In genomic region chr3:77038928-77039605, GRCh38 we compare ENCODE assay signal across 7 cellular contexts. TPM values are rescaled to one million over a fixed set of nuclear protein-coding genes. Genes with fewer than 3 reads are reported as not detected.
DNase-seq lines count a peak whose midpoint lies in the region; ATAC-seq lines count a peak whose summit lies in the region.

No MANE protein-coding gene starts in this region.

- H3K36me3 Mint-ChIP-seq in CD8-positive, alpha-beta memory T cell: no peaks in the 10 kb centered on the region
- H3K36me3 Mint-ChIP-seq in activated CD4-positive, alpha-beta T cell treated with anti-CD3 and anti-CD28 coated beads for 36 hours (ENCODE audit: low read depth): no peaks in the 10 kb centered on the region

- peaks cover 0 to 2% (median 0%) of the 10 kb centered on the region in 3 donors for H3K4me1 Mint-ChIP-seq in CD8-positive, alpha-beta memory T cell
- H3K4me1 Mint-ChIP-seq in activated CD4-positive, alpha-beta T cell treated with anti-CD3 and anti-CD28 coated beads for 36 hours: peaks cover 2% of the 10 kb centered on the region

- peaks cover 5 to 19% (median 9%) of the 10 kb centered on the region in 5 donors for H3K9me3 Mint-ChIP-seq in CD8-positive, alpha-beta memory T cell
- peaks cover 3% of the 10 kb centered on the region for H3K9me3 Mint-ChIP-seq in activated CD4-positive, alpha-beta T cell treated with anti-CD3 and anti-CD28 coated beads for 36 hours (ENCODE audit: low read depth)

- peaks cover 27% of the 10 kb centered on the region for H3K27me3 ChIP-seq in HUES64 (ENCODE audit: insufficient read depth, low read length)
- peaks cover 13 to 32% (median 19%) of the 10 kb centered on the region in 5 donors for H3K27me3 ChIP-seq in subcutaneous abdominal adipose tissue (ENCODE audit: control insufficient read depth in 5 of 5, insufficient read depth in 4 of 5, low read length in 5 of 5)
- H3K27me3 ChIP-seq in CD8-positive, alpha-beta memory T cell (ENCODE audit: insufficient read depth, low read length, poor library complexity, severe bottlenecking): no peaks in the 10 kb centered on the region

- H3K9me3 ChIP-seq in HUES64 (ENCODE audit: insufficient read depth, low read depth, low read length) (no peaks in the 10 kb centered on the region), subcutaneous abdominal adipose tissue (ENCODE audit: control insufficient read depth in 5 of 5, low read length in 5 of 5) (no peaks in the 10 kb centered on the region)
- no peaks in the 10 kb centered on the region for H3K9me3 ChIP-seq in CD8-positive, alpha-beta memory T cell (ENCODE audit: low read length)

- H3K36me3 ChIP-seq in HUES64 (ENCODE audit: insufficient read depth, low read length) (no peaks in the 10 kb centered on the region), subcutaneous abdominal adipose tissue (ENCODE audit: control insufficient read depth in 5 of 5, insufficient read depth in 5 of 5, low read length in 5 of 5) (no peaks in the 10 kb centered on the region)
- no peaks in the 10 kb centered on the region for H3K36me3 ChIP-seq in CD8-positive, alpha-beta memory T cell (ENCODE audit: insufficient read depth, low read length)

- DNase-seq in astrocyte of the hippocampus (ENCODE audit: low read depth, low spot score) (peak; percentile 64), iPS-NIHi7 (ENCODE audit: extremely low spot score) (peak; percentile 12)
- DNase-seq in CD8-positive, alpha-beta memory T cell: no peak
- DNase-seq in activated CD4-positive, alpha-beta T cell treated with anti-CD3 and anti-CD28 coated beads for 36 hours: no peak

- H3K9ac ChIP-seq in HUES64 (ENCODE audit: low read depth, low read length) (peak overlapping the region; percentile 39), subcutaneous abdominal adipose tissue (ENCODE audit: low read length in 5 of 5) (peak overlapping the region in 1 of 5 donors; percentile 37)

- intact Hi-C loops in activated CD4-positive, alpha-beta T cell treated with anti-CD3 and anti-CD28 coated beads for 36 hours (cut with DNase I, micrococcal nuclease): loop anchor here (1.0 to 10.0 kb wide), 3 partner anchors 216 to 1608 kb away; no protein-coding TSS in a partner anchor

- H3K27me3 Mint-ChIP-seq in CD8-positive, alpha-beta memory T cell: peaks cover 14 to 16% of the 10 kb centered on the region in 2 donors
- H3K27me3 Mint-ChIP-seq in activated CD4-positive, alpha-beta T cell treated with anti-CD3 and anti-CD28 coated beads for 36 hours: peaks cover 30% of the 10 kb centered on the region

- H3K4me3 ChIP-seq in HUES64 (ENCODE audit: low read length): peak overlapping the region; percentile 68
- peak overlapping the region; percentile 36 to 55 (median 53) for H3K4me3 ChIP-seq in subcutaneous abdominal adipose tissue (ENCODE audit: low read depth in 1 of 5, low read length in 5 of 5)
- H3K4me3 ChIP-seq in CD8-positive, alpha-beta memory T cell (ENCODE audit: low read length): no peak overlapping the region

- under 1% methylated on average over 33 of the region's 33 CpGs for WGBS in HUES64

- H3K27ac ChIP-seq in HUES64 (ENCODE audit: low read depth, low read length): no peak overlapping the region
- no peak overlapping the region for H3K27ac ChIP-seq in subcutaneous abdominal adipose tissue (ENCODE audit: low read depth, low read length)
- H3K27ac ChIP-seq in CD8-positive, alpha-beta memory T cell (ENCODE audit: low read depth, low read length): no peak overlapping the region

- no peak overlapping the region for H3K27ac Mint-ChIP-seq in CD8-positive, alpha-beta memory T cell
- H3K27ac Mint-ChIP-seq in activated CD4-positive, alpha-beta T cell treated with anti-CD3 and anti-CD28 coated beads for 36 hours: no peak overlapping the region

- CTCF ChIA-PET in CD8-positive, alpha-beta memory T cell (lab: Charles Lee): no interaction called here
- CTCF ChIA-PET in activated CD4-positive, alpha-beta T cell treated with anti-CD3 and anti-CD28 coated beads for 36 hours (lab: Charles Lee): interaction anchor here (0.7 kb wide), 1 partner anchor 26 kb away, joined by 3 read pairs; no protein-coding TSS in a partner anchor

- H3K4me3 Mint-ChIP-seq in CD8-positive, alpha-beta memory T cell: no peak overlapping the region
- H3K4me3 Mint-ChIP-seq in activated CD4-positive, alpha-beta T cell treated with anti-CD3 and anti-CD28 coated beads for 36 hours: no peak overlapping the region

- POLR2A ChIA-PET in CD8-positive, alpha-beta memory T cell (lab: Charles Lee): no interaction called here
- POLR2A ChIA-PET in activated CD4-positive, alpha-beta T cell treated with anti-CD3 and anti-CD28 coated beads for 36 hours (lab: Charles Lee): no interaction called here

- no peak for ATAC-seq in activated CD4-positive, alpha-beta T cell treated with anti-CD3 and anti-CD28 coated beads for 36 hours
- ATAC-seq in HG03025 (IDR thresholded peaks at IDR 0.05; ENCODE audit: low FRiP score, unreplicated experiment): no peak

- peaks cover 13% of the 10 kb centered on the region for H3K4me1 ChIP-seq in HUES64 (ENCODE audit: insufficient read depth, low read length)
- H3K4me1 ChIP-seq in subcutaneous abdominal adipose tissue (ENCODE audit: control insufficient read depth in 5 of 5, insufficient read depth in 5 of 5, low read length in 5 of 5): peaks cover 0 to 20% (median 17%) of the 10 kb centered on the region in 5 donors
- no peaks in the 10 kb centered on the region for H3K4me1 ChIP-seq in CD8-positive, alpha-beta memory T cell (ENCODE audit: insufficient read depth, low read length)

RNA-seq across cellular contexts. Expression of gene ROBO2, which starts 0.8 kb away (rescaled TPM):
- 4.7 TPM for polyA plus RNA-seq in HUES64 (2013, experiment 1 of 2)
- 7.4 TPM for polyA plus RNA-seq in HUES64 (2013, experiment 2 of 2)
- total RNA-seq in CD8-positive, alpha-beta memory T cell: not detected
- not detected for polyA plus RNA-seq in CD8-positive, alpha-beta memory T cell
- not detected for total RNA-seq in activated CD4-positive, alpha-beta T cell treated with anti-CD3 and anti-CD28 coated beads for 36 hours

Comparison
In these comparisons a context has a peak if more than half of its experiments do, and no peak if none do; other contexts are left out.
1. DNase-seq: peak in astrocyte of the hippocampus (single experiment) and iPS-NIHi7 (single experiment); none in CD8-positive, alpha-beta memory T cell (0 of 5) and activated CD4-positive, alpha-beta T cell treated with anti-CD3 and anti-CD28 coated beads for 36 hours (single experiment).